Comparison of ENCODE assay signal across 8 cellular contexts in genomic region chr1:234610582-234611152, GRCh38. TPM values are rescaled to one million over a fixed set of nuclear protein-coding genes. Genes with fewer than 3 reads are reported as not detected.
DNase-seq lines count a peak whose midpoint lies in the region; ATAC-seq lines count a peak whose summit lies in the region.

No MANE protein-coding gene starts in this region.

- DNase-seq in COLO668 (lab: John Stamatoyannopoulos, UW; ENCODE audit: unreplicated experiment) (peak; percentile 98), HT1080 (ENCODE audit: low read depth) (peak; percentile 90), NOMO-1 (lab: John Stamatoyannopoulos, UW; ENCODE audit: unreplicated experiment in 2 of 2) (peak; percentile 92 to 97), medulla oblongata (ENCODE audit: extremely low spot score) (peak; percentile 96)
- DNase-seq in activated CD8-positive, alpha-beta memory T cell treated with anti-CD3 and anti-CD28 coated beads for 4 hours (ENCODE audit: low read depth in 2 of 2), result peak; percentile 82 to 86
- peak; percentile 84 for DNase-seq in effector CD4-positive, alpha-beta T cell
- peak; percentile 77 to 87 (median 87) for DNase-seq in stimulated activated CD4-positive, alpha-beta T cell treated with anti-CD3 and anti-CD28 coated beads, TNF-alpha, amount 100 ng/mL, for 48 hours (ENCODE audit: low read depth in 3 of 3)

- ATAC-seq in GM21360 (IDR thresholded peaks at IDR 0.05; ENCODE audit: unreplicated experiment), result peak; percentile 36

RNA-seq across cellular contexts. Expression of gene IRF2BP2, which starts 0.7 kb away (rescaled TPM):
- 47.8 and 69.6 TPM in 2 replicates for total RNA-seq in HT1080 (2014; rRNA removed; shearing (Covaris generic))
- 68.2 and 68.8 TPM in 2 replicates for polyA plus RNA-seq in HT1080 (2015; cell fraction: cytosol; rRNA removed)
- 90.5 and 110 TPM in 2 replicates for polyA plus RNA-seq in HT1080 (2015; cell fraction: nucleus; rRNA removed)

Comparison
In these comparisons a context has a peak if more than half of its experiments do, and no peak if none do; other contexts are left out.
1. Peak in every context shown above with its lines: DNase-seq and ATAC-seq.